In the genomic region with DNA sequence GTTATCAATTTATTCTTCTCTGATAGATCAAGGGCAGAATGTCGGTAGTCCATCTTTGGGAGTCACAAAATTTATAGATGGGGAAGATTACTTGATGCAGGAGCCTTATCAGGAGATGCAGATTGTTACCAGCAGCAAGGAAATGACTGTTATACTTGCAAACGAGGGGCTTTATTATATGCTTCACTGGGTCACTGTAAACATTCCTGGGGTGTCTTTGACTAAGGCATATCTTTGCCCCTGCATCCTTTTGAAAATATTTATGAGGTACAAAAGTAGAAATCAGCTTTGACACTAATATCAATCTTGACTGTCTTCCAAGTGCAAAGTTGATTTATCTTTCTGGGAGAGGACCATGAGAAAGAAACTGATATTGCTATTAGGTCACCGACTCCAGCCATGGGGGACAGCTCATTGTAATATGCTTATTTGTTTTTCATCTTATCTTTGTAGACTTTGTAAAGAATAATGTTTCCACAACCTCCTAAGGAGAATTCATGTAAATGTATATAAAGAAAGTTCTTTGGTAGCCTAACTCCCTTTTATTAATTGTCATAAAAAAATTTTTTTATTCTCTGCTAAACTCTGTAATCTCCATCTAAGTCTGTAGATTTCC, we compare ENCODE assay signal across 18 cellular contexts.
DNase-seq lines count a peak whose midpoint lies in the region; FAIRE-seq and TF ChIP-seq lines count a peak whose summit lies in the region.
"Had no signal": no experiment of that assay in that cellular context is flagged by ENCODE, and none has a peak within 500 bp of the region (broad histone marks: within the 10 kb centered on the region; RNA-seq: fewer than 3 reads in every experiment).

No MANE protein-coding gene starts in this region.

- no peaks in the 10 kb centered on the region for H3K36me3 ChIP-seq in astrocyte (ENCODE audit: insufficient read depth, low read length)
- H3K36me3 ChIP-seq: BLaER1 treated with 17β-estradiol and CSF1 and Interleukin-3, amounts not matched to agents 10 nM and 100 nM had no signal

- H3K4me3 ChIP-seq in astrocyte (ENCODE audit: insufficient read depth, low read depth, low read length) (no peak overlapping the region), dorsolateral prefrontal cortex (no peak overlapping the region)
- H3K4me3 ChIP-seq: A549; BLaER1 treated with 17β-estradiol and CSF1 and Interleukin-3, amounts not matched to agents 10 nM and 100 nM had no signal

- H3K9me3 ChIP-seq in astrocyte (ENCODE audit: insufficient read depth, low read depth, low read length), result no peaks in the 10 kb centered on the region
- H3K9me3 ChIP-seq: A549; BLaER1 treated with 17β-estradiol and CSF1 and Interleukin-3, amounts not matched to agents 10 nM and 100 nM had no signal

- peak overlapping the region; percentile 3 for H3K4me2 ChIP-seq in astrocyte (ENCODE audit: low read length)
- H3K4me2 ChIP-seq: A549; BLaER1 treated with 17β-estradiol and CSF1 and Interleukin-3, amounts not matched to agents 10 nM and 100 nM had no signal

- H3K27ac Mint-ChIP-seq in astrocyte (ENCODE audit: unreplicated experiment), result no peak overlapping the region
- H3K27ac Mint-ChIP-seq: B cell; CD8-positive, alpha-beta T cell; H9 had no signal

- H3K9ac ChIP-seq in astrocyte (ENCODE audit: low read length), result no peak overlapping the region
- H3K9ac ChIP-seq: BLaER1 treated with 17β-estradiol and CSF1 and Interleukin-3, amounts not matched to agents 10 nM and 100 nM had no signal

- peaks cover 5% of the 10 kb centered on the region for H3K4me1 ChIP-seq in astrocyte (ENCODE audit: insufficient read depth, low read length)
- H3K4me1 ChIP-seq: A549; BLaER1 treated with 17β-estradiol and CSF1 and Interleukin-3, amounts not matched to agents 10 nM and 100 nM had no signal

- H3K9me3 Mint-ChIP-seq in astrocyte (ENCODE audit: unreplicated experiment), result no peaks in the 10 kb centered on the region
- H3K9me3 Mint-ChIP-seq: CD8-positive, alpha-beta T cell had no signal

- peaks cover 2% of the 10 kb centered on the region for H3K4me1 Mint-ChIP-seq in astrocyte (ENCODE audit: low read depth, unreplicated experiment)
- H3K4me1 Mint-ChIP-seq: B cell had no signal

- DNase-seq in NCI-H526 treated with DMSO at 0.1 percent for 48 hours (lab: John Stamatoyannopoulos, UW) (peak; percentile 27), NCI-H526 (lab: John Stamatoyannopoulos, UW) (no peak), astrocyte (ENCODE audit: low read depth) (no peak), glomerular endothelial cell (ENCODE audit: extremely low read depth, low read depth, low spot score) (peak; percentile 23), NOMO-1 (lab: John Stamatoyannopoulos, UW; ENCODE audit: unreplicated experiment in 2 of 2) (no peak), GM19240 (ENCODE audit: insufficient read length, low spot score) (no peak), dorsolateral prefrontal cortex (no peak)
- DNase-seq: Calu3; CD8-positive, alpha-beta T cell; DMS79 treated with DMSO at 0.1 percent for 48 hours; GF-D8; H9 had no signal

- H3K36me3 Mint-ChIP-seq in astrocyte (ENCODE audit: low read depth, unreplicated experiment), result no peaks in the 10 kb centered on the region
- H3K36me3 Mint-ChIP-seq: CD8-positive, alpha-beta T cell had no signal

- FAIRE-seq in astrocyte (lab: Jason Lieb, UNC), result no peak
- FAIRE-seq: A549, H1 had no signal

- TF ChIP-seq CTCF in astrocyte (IDR thresholded peaks at IDR 0.05; ENCODE audit: insufficient read depth, low read depth, low read length) (no peak), dorsolateral prefrontal cortex (IDR thresholded peaks at IDR 0.05 in 54 of 56, conservative IDR thresholded peaks at IDR 0.05 in 2 of 56; ENCODE audit: low read depth in 1 of 56, partially characterized antibody in 56 of 56) (no peak)

- no peak overlapping the region for H3K4me3 Mint-ChIP-seq in astrocyte (ENCODE audit: unreplicated experiment)
- H3K4me3 Mint-ChIP-seq: B cell; CD8-positive, alpha-beta T cell; H9 had no signal

- H3K27me3 ChIP-seq in astrocyte (ENCODE audit: insufficient read depth, low read length), result no peaks in the 10 kb centered on the region
- no peaks in the 10 kb centered on the region for H3K27me3 ChIP-seq in dorsolateral prefrontal cortex
- H3K27me3 ChIP-seq: BLaER1 treated with 17β-estradiol and CSF1 and Interleukin-3, amounts not matched to agents 10 nM and 100 nM had no signal

- H4K20me1 ChIP-seq in astrocyte (ENCODE audit: insufficient read depth, low read length), result no peaks in the 10 kb centered on the region
- H4K20me1 ChIP-seq: BLaER1 treated with 17β-estradiol and CSF1 and Interleukin-3, amounts not matched to agents 10 nM and 100 nM had no signal

- no peak overlapping the region for H2AFZ ChIP-seq in astrocyte (ENCODE audit: low read depth, low read length)

- intact Hi-C loops in dorsolateral prefrontal cortex (cut with DNase I), result no loop called here

- no peaks in the 10 kb centered on the region for H3K27me3 Mint-ChIP-seq in astrocyte (ENCODE audit: low read depth, unreplicated experiment)

- H3K79me2 ChIP-seq in astrocyte (ENCODE audit: insufficient read depth, low read length), result no peaks in the 10 kb centered on the region

- no peak overlapping the region for H3K27ac ChIP-seq in astrocyte (ENCODE audit: low read depth, low read length)
- H3K27ac ChIP-seq in dorsolateral prefrontal cortex, result no peak overlapping the region
- H3K27ac ChIP-seq: 22Rv1; A549; BLaER1 treated with 17β-estradiol and CSF1 and Interleukin-3, amounts not matched to agents 10 nM and 100 nM; HL-60 had no signal

Comparison
In these comparisons a context has a peak if more than half of its experiments do, and no peak if none do; other contexts are left out.
1. DNase-seq: peak in NCI-H526 treated with DMSO at 0.1 percent for 48 hours (single experiment) and glomerular endothelial cell (single experiment); none in NCI-H526 (0 of 2), astrocyte (single experiment), NOMO-1 (0 of 2), GM19240 (single experiment) and dorsolateral prefrontal cortex (0 of 10).